8 cellular contexts compared by ENCODE assay signal in genomic region chrX:72713599-72714444, GRCh38. TPM values are rescaled to one million over a fixed set of nuclear protein-coding genes. Genes with fewer than 3 reads are reported as not detected.
DNase-seq lines count a peak whose midpoint lies in the region; ATAC-seq, FAIRE-seq and TF ChIP-seq lines count a peak whose summit lies in the region.
"Not testable (repeated sequence)": the region's sequence is repeated elsewhere in the genome, so short reads cannot be mapped to it uniquely, and the experiment has no call there.

Gene PHKA1, minus strand, starts transcription at chrX:72714306. Its CDS starts 426 bp downstream, at chrX:72713880.

- TF ChIP-seq CTCF in pancreas (IDR thresholded peaks at IDR 0.05); suprapubic skin (IDR thresholded peaks at IDR 0.05): not testable (repeated sequence)

- H3K36me3 ChIP-seq in iPS DF 6.9 (ENCODE audit: control insufficient read depth, insufficient read depth, low read length); pancreas; suprapubic skin: not testable (repeated sequence)

- H3K4me1 Mint-ChIP-seq in central memory CD8-positive, alpha-beta T cell: not testable (repeated sequence)

- not testable (repeated sequence) for H3K9me3 Mint-ChIP-seq in central memory CD8-positive, alpha-beta T cell

- DNase-seq in ELF-1 (ENCODE audit: low read depth, low spot score) (peak; percentile 89), NCI-H526 treated with DMSO at 0.1 percent for 48 hours (lab: John Stamatoyannopoulos, UW) (peak; percentile 30), pancreas (peak; percentile 37 to 82 (median 60))
- peak; percentile 22 to 33 for DNase-seq in activated CD4-positive, alpha-beta T cell treated with anti-CD3 and anti-CD28 coated beads, Interleukin-2, amount 50 U/mL, for 4 hours
- not testable (repeated sequence) for DNase-seq in central memory CD8-positive, alpha-beta T cell (ENCODE audit: low spot score in 2 of 2); iPS DF 6.9 (ENCODE audit: low read depth, low spot score); suprapubic skin (ENCODE audit: low spot score in 2 of 2)

- peak within 1 kb of the TSS; percentile 64 for H3K4me3 Mint-ChIP-seq in central memory CD8-positive, alpha-beta T cell

- H3K36me3 Mint-ChIP-seq in central memory CD8-positive, alpha-beta T cell (ENCODE audit: insufficient read depth): not testable (repeated sequence)

- not testable (repeated sequence) for H3K27ac ChIP-seq in iPS DF 6.9 (ENCODE audit: low read length)
- H3K27ac ChIP-seq in pancreas (peak within 1 kb of the TSS; percentile 57 to 87 (median 74)), suprapubic skin (peak within 1 kb of the TSS; percentile 77)

- not testable (repeated sequence) for FAIRE-seq in pancreas (lab: Jason Lieb, UNC)

- H3K9me3 ChIP-seq in iPS DF 6.9 (ENCODE audit: control insufficient read depth, insufficient read depth, low read length); pancreas; suprapubic skin: not testable (repeated sequence)

- intact Hi-C loops in pancreas (cut with DNase I): not testable (repeated sequence)

- WGBS in iPS DF 6.9 (ENCODE audit: insufficient coverage, insufficient read length): no CpG with 5 or more reads among the region's 80 CpGs
- WGBS in pancreas, 2 donors: 5 to 26% methylated on average over 80 of the region's 80 CpGs
- 56% methylated on average over 29 of the region's 80 CpGs for WGBS in suprapubic skin

- H3K4me1 ChIP-seq in iPS DF 6.9 (ENCODE audit: control insufficient read depth, insufficient read depth, low read length); pancreas; suprapubic skin: not testable (repeated sequence)

- not testable (repeated sequence) for TF ChIP-seq POLR2A in suprapubic skin (IDR thresholded peaks at IDR 0.05)

- peak within 1 kb of the TSS; percentile 61 for H3K27ac Mint-ChIP-seq in central memory CD8-positive, alpha-beta T cell (ENCODE audit: low read depth)

- TF ChIP-seq EP300 in suprapubic skin (IDR thresholded peaks at IDR 0.05): not testable (repeated sequence)

- ATAC-seq in HG03066 (IDR thresholded peaks at IDR 0.05; ENCODE audit: low read depth, unreplicated experiment) (peak; percentile 61), pancreas (peak; percentile 67 to 89 (median 84))
- ATAC-seq in central memory CD8-positive, alpha-beta T cell (replicated peaks; ENCODE audit: extremely low read depth, poor library complexity, severe bottlenecking): peak; percentile 40

- H3K4me3 ChIP-seq in iPS DF 6.9 (ENCODE audit: low read length): peak within 1 kb of the TSS; percentile 33; the same call in 1 of the 2 replicates
- peak within 1 kb of the TSS; percentile 15 to 49 (median 35) for H3K4me3 ChIP-seq in pancreas
- H3K4me3 ChIP-seq in suprapubic skin: peak within 1 kb of the TSS; percentile 60

- not testable (repeated sequence) for H3K27me3 ChIP-seq in iPS DF 6.9 (ENCODE audit: control insufficient read depth, insufficient read depth, low read length); pancreas; suprapubic skin

- H3K27me3 Mint-ChIP-seq in central memory CD8-positive, alpha-beta T cell: peaks cover 12% of the 10 kb centered on the region

RNA-seq across cellular contexts. Expression of gene PHKA1, which starts in this region (rescaled TPM):
- total RNA-seq in pancreas: 1 to 10 TPM; 4.5 to 7.4 (median 5.2) TPM
- polyA plus RNA-seq in pancreas: 1 to 10 TPM; 3.5 to 4.3 TPM
- total RNA-seq in suprapubic skin: 1 to 10 TPM; 2.9 to 4.3 (median 4.0) TPM
